In the genomic region with DNA sequence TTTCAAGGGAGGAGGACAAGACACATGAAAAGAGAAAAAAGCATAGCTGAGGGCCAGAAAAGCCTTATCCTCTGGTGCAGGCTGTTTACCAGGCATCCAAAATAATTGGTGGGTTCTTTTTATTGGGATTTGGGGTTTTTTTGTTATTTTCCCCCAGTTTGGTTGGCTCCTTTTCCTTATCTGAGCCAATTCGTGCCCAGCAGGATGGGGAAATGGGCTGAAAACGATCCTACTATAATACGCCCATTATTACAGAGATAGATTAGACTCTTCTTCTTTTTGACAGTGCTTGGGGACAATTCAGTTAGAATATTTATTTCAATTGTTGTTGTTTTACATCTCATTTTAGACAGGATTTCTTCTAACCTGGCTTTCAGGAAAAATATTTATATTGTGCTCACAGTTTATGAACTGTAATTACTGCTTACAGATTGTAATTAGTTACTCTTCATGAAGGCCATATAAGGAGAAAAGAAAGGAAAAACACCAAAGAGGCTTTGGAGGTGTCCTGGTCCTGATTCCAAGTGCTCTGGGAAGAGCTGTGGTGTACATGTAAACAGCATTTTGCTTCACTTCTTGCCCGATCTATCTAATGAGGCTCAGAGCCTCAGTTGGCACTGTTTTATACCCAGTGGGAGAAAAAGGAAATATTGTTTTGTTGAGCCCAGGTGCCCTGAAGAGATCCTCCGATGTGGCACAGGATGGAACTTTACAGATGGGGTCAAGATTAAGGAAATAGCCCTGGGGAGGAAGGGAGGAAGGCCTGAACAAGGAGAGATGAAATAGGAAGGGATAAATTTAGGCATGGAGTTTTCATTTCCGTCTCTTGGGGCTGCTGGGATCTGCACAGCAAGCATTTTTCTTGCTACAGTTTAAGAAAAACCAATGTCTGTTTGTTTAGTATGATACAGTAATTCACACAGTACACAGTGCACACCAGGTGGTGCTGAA, we compare ENCODE assay signal across 8 cellular contexts. TPM values are rescaled to one million over a fixed set of nuclear protein-coding genes. Genes with fewer than 3 reads are reported as not detected.
DNase-seq lines count a peak whose midpoint lies in the region; ATAC-seq and TF ChIP-seq lines count a peak whose summit lies in the region.

No MANE protein-coding gene starts in this region.

- H3K4me3 Mint-ChIP-seq in CD4-positive, alpha-beta T cell = peak overlapping the region; percentile 99
- peak overlapping the region; percentile 86 for H3K4me3 Mint-ChIP-seq in natural killer cell treated with Interleukin-12 subunit alpha and Interleukin-12 subunit beta and Interleukin-15 and Interleukin-18, amount 100 ng/mL, for 72 hours

- H3K36me3 ChIP-seq in SK-N-SH (replicated peaks in 1 of 2; ENCODE audit: control insufficient read depth in 1 of 2, insufficient read depth in 2 of 2, low read length in 1 of 2) (peaks cover 6 to 19% of the 10 kb centered on the region in 2 experiments), esophagus muscularis mucosa (peaks cover 0 to 15% (median 3%) of the 10 kb centered on the region in 4 donors)

- no peak for TF ChIP-seq EP300 in SK-N-SH (IDR thresholded peaks at IDR 0.05; ENCODE audit: borderline replicate concordance in 1 of 2, low read depth in 1 of 2, low read length in 1 of 2)
- TF ChIP-seq EP300 in esophagus muscularis mucosa (IDR thresholded peaks at IDR 0.05) = no peak

- peak overlapping the region; percentile 59 for H3K4me3 ChIP-seq in HFF-Myc (replicated peaks; ENCODE audit: low read depth, low read length)
- peak overlapping the region; percentile 65 to 80 for H3K4me3 ChIP-seq in SK-N-SH (ENCODE audit: low read depth in 2 of 2, low read length in 1 of 2)
- peak overlapping the region; percentile 77 to 84 (median 80) for H3K4me3 ChIP-seq in esophagus muscularis mucosa

- CTCF ChIA-PET in CD4-positive, alpha-beta T cell (lab: Charles Lee) = interaction anchor here (1.2 kb wide), 1 partner anchor 13 kb away, joined by 3 read pairs; no protein-coding TSS in a partner anchor
- CTCF ChIA-PET in SK-N-SH (lab: Yijun Ruan, JAX) = interaction anchor here (1.0 to 5.3 kb wide), 7 partner anchors 10 to 229 kb away, joined by 3 to 40 read pairs (median 5); a partner anchor contains a TSS

- intact Hi-C loops in CD4-positive, alpha-beta T cell (cut with DNase I, micrococcal nuclease) = loop anchor here (1.0 to 10.0 kb wide), 4 partner anchors 11 to 459 kb away; a partner anchor contains a TSS
- intact Hi-C loops in esophagus muscularis mucosa (cut with DNase I) = no loop called here

- POLR2A ChIA-PET in CD4-positive, alpha-beta T cell (lab: Charles Lee) = interaction anchor here (0.6 to 4.2 kb wide), 8 partner anchors 10 to 445 kb away, joined by 3 to 82 read pairs (median 4); a partner anchor contains a TSS
- POLR2A ChIA-PET in SK-N-SH (lab: Yijun Ruan, JAX) = interaction anchor here (0.6 to 3.9 kb wide), 3 partner anchors 10 to 148 kb away, joined by 3 to 27 read pairs (median 3); a partner anchor contains a TSS

- H3K9ac ChIP-seq in SK-N-SH = peak overlapping the region; percentile 92

- H3K4me1 Mint-ChIP-seq in CD4-positive, alpha-beta T cell (ENCODE audit: low read depth) = peaks cover 40% of the 10 kb centered on the region
- peaks cover 23 to 38% of the 10 kb centered on the region in 2 donors for H3K4me1 Mint-ChIP-seq in natural killer cell treated with Interleukin-12 subunit alpha and Interleukin-12 subunit beta and Interleukin-15 and Interleukin-18, amount 100 ng/mL, for 72 hours (ENCODE audit: low read depth in 2 of 2)

- TF ChIP-seq POLR2A in esophagus muscularis mucosa (IDR thresholded peaks at IDR 0.05; ENCODE audit: low read depth) = no peak

- peaks cover 63% of the 10 kb centered on the region for H3K79me2 ChIP-seq in SK-N-SH (ENCODE audit: insufficient read depth)

- WGBS in SK-N-SH (ENCODE audit: low lambda C conversion rate) = 8% methylated on average over 6 of the region's 6 CpGs
- WGBS in esophagus muscularis mucosa = 3% methylated on average over 6 of the region's 6 CpGs

- peaks cover 22% of the 10 kb centered on the region for H3F3A ChIP-seq in SK-N-SH (replicated peaks; ENCODE audit: insufficient read depth)

- peak overlapping the region; percentile 79 for H3K4me2 ChIP-seq in SK-N-SH

- no peak for TF ChIP-seq RAD21 in SK-N-SH (IDR thresholded peaks at IDR 0.05; ENCODE audit: low read length)

- no peak for DNase-seq in CD4-positive, alpha-beta T cell
- DNase-seq in HFF-Myc (ENCODE audit: extremely low read depth, low read depth) = no peak
- no peak for DNase-seq in SK-N-SH
- no peak for DNase-seq in esophagus muscularis mucosa (ENCODE audit: extremely low spot score)
- no peak for DNase-seq in natural killer cell treated with Interleukin-12 subunit alpha and Interleukin-12 subunit beta and Interleukin-15 and Interleukin-18, amount 100 ng/mL, for 72 hours (ENCODE audit: low spot score)

- H3K27ac Mint-ChIP-seq in CD4-positive, alpha-beta T cell = peak overlapping the region; percentile 97
- H3K27ac Mint-ChIP-seq in natural killer cell treated with Interleukin-12 subunit alpha and Interleukin-12 subunit beta and Interleukin-15 and Interleukin-18, amount 100 ng/mL, for 72 hours = peak overlapping the region; percentile 93 to 99

- no peaks in the 10 kb centered on the region for H3K9me2 ChIP-seq in SK-N-SH

- H3K9me3 ChIP-seq in CD4-positive, alpha-beta T cell (ENCODE audit: control insufficient read depth, low read length) = no peaks in the 10 kb centered on the region
- H3K9me3 ChIP-seq in SK-N-SH (no peaks in the 10 kb centered on the region), esophagus muscularis mucosa (no peaks in the 10 kb centered on the region)

- no peak for TF ChIP-seq CTCF in CD4-positive, alpha-beta T cell (IDR thresholded peaks at IDR 0.05)
- TF ChIP-seq CTCF in HFF-Myc (IDR thresholded peaks at IDR 0.05; ENCODE audit: low read depth, low read length, missing control alignments) (no peak), SK-N-SH (IDR thresholded peaks at IDR 0.05) (no peak; the same call in 1 of the 2 replicates), esophagus muscularis mucosa (IDR thresholded peaks at IDR 0.05) (no peak)

- no peaks in the 10 kb centered on the region for H3K27me3 ChIP-seq in CD4-positive, alpha-beta T cell (ENCODE audit: control insufficient read depth, insufficient read depth, low read length)
- no peaks in the 10 kb centered on the region for H3K27me3 ChIP-seq in SK-N-SH (ENCODE audit: insufficient read depth)
- no peaks in the 10 kb centered on the region for H3K27me3 ChIP-seq in esophagus muscularis mucosa

- H4K20me1 ChIP-seq in SK-N-SH (ENCODE audit: insufficient read depth) = peaks cover 12% of the 10 kb centered on the region

- H3K27me3 Mint-ChIP-seq in CD4-positive, alpha-beta T cell = no peaks in the 10 kb centered on the region
- no peaks in the 10 kb centered on the region for H3K27me3 Mint-ChIP-seq in natural killer cell treated with Interleukin-12 subunit alpha and Interleukin-12 subunit beta and Interleukin-15 and Interleukin-18, amount 100 ng/mL, for 72 hours

- peak overlapping the region; percentile 87 for H2AFZ ChIP-seq in SK-N-SH (ENCODE audit: low read depth)

- ATAC-seq in CD4-positive, alpha-beta T cell (ENCODE audit: poor library complexity) = peak; percentile 4
- no peak for ATAC-seq in natural killer cell treated with Interleukin-12 subunit alpha and Interleukin-12 subunit beta and Interleukin-15 and Interleukin-18, amount 100 ng/mL, for 72 hours
- no peak for ATAC-seq in GM21737 (IDR thresholded peaks at IDR 0.05; ENCODE audit: unreplicated experiment)
- ATAC-seq in GM18502 (IDR thresholded peaks at IDR 0.05; ENCODE audit: poor library complexity, unreplicated experiment) = no peak
- no peak for ATAC-seq in GM21423 (IDR thresholded peaks at IDR 0.05; ENCODE audit: unreplicated experiment)

- H3K9me3 Mint-ChIP-seq in CD4-positive, alpha-beta T cell = no peaks in the 10 kb centered on the region
- no peaks in the 10 kb centered on the region for H3K9me3 Mint-ChIP-seq in natural killer cell treated with Interleukin-12 subunit alpha and Interleukin-12 subunit beta and Interleukin-15 and Interleukin-18, amount 100 ng/mL, for 72 hours

- H3K4me1 ChIP-seq in SK-N-SH (ENCODE audit: control insufficient read depth in 1 of 2, insufficient read depth in 2 of 2, low read depth in 1 of 2, low read length in 1 of 2) (peaks cover 10 to 15% of the 10 kb centered on the region in 2 experiments), esophagus muscularis mucosa (peaks cover 32 to 62% (median 50%) of the 10 kb centered on the region in 4 donors)

- peaks cover 30% of the 10 kb centered on the region for H3K36me3 Mint-ChIP-seq in CD4-positive, alpha-beta T cell (ENCODE audit: low read depth)
- H3K36me3 Mint-ChIP-seq in natural killer cell treated with Interleukin-12 subunit alpha and Interleukin-12 subunit beta and Interleukin-15 and Interleukin-18, amount 100 ng/mL, for 72 hours = peaks cover 11% of the 10 kb centered on the region

- peak overlapping the region; percentile 84 for H3K27ac ChIP-seq in CD4-positive, alpha-beta T cell (ENCODE audit: low read depth, low read length)
- H3K27ac ChIP-seq in SK-N-SH (ENCODE audit: low read depth in 2 of 2, low read length in 1 of 2) = peak overlapping the region; percentile 95 to 98
- peak overlapping the region; percentile 88 to 96 (median 93) for H3K27ac ChIP-seq in esophagus muscularis mucosa (replicated peaks in 1 of 4)

TF ChIP-seq in SK-N-SH, 30 proteins besides CTCF, POLR2A, EP300 and RAD21 (continues in another document):
- peak; percentile 41; the same call in 1 of the 2 replicates for TF ChIP-seq GATA2 (CRISPR knock-in tag; IDR thresholded peaks at IDR 0.05)
- TF ChIP-seq POLR2AphosphoS5 (IDR thresholded peaks at IDR 0.05; ENCODE audit: low read depth, low read length) = peak; percentile 86

RNA-seq across cellular contexts. Expression of a gene that starts 0.6 kb away (rescaled TPM):
- total RNA-seq in CD4-positive, alpha-beta T cell = 10 to 100 TPM; 22.8 to 24.0 TPM
- polyA plus RNA-seq in SK-N-SH (2012; rRNA removed) = 33.6 and 46.3 TPM in 2 replicates
- 43.8 and 47.2 TPM in 2 replicates for polyA plus RNA-seq in SK-N-SH (2012; cell fraction: cytosol; rRNA removed)
- 20.8 and 38.1 TPM in 2 replicates for polyA plus RNA-seq in SK-N-SH (2012; cell fraction: nucleus; rRNA removed)
- 10 to 100 TPM; 73.1 to 96.2 (median 87.4) TPM for total RNA-seq in esophagus muscularis mucosa
- 10 to 100 TPM; 38.4 to 44.7 TPM for total RNA-seq in natural killer cell treated with Interleukin-12 subunit alpha and Interleukin-12 subunit beta and Interleukin-15 and Interleukin-18, amount 100 ng/mL, for 72 hours

RNA-seq across cellular contexts. Expression of a gene that starts 11.1 kb away (rescaled TPM):
- total RNA-seq in CD4-positive, alpha-beta T cell = 100 to 1,000 TPM; 116 to 126 TPM
- 154 and 164 TPM in 2 replicates for polyA plus RNA-seq in SK-N-SH (2012; rRNA removed)
- 52.9 and 60.7 TPM in 2 replicates for polyA plus RNA-seq in SK-N-SH (2012; cell fraction: cytosol; rRNA removed)
- polyA plus RNA-seq in SK-N-SH (2012; cell fraction: nucleus; rRNA removed) = 1,155 and 1,243 TPM in 2 replicates
- total RNA-seq in esophagus muscularis mucosa = 10 to 100 TPM; 28.8 to 65.6 (median 38.9) TPM
- 100 to 1,000 TPM in 1 of 2 donors, 10 to 100 TPM in 1; 81.8 to 234 TPM for total RNA-seq in natural killer cell treated with Interleukin-12 subunit alpha and Interleukin-12 subunit beta and Interleukin-15 and Interleukin-18, amount 100 ng/mL, for 72 hours

RNA-seq across cellular contexts. Expression of a gene that starts 59.0 kb away (rescaled TPM):
- not detected for total RNA-seq in CD4-positive, alpha-beta T cell
- polyA plus RNA-seq in SK-N-SH (2012; rRNA removed) = not detected in 2 replicates
- polyA plus RNA-seq in SK-N-SH (2012; cell fraction: cytosol; rRNA removed) = not detected in 2 replicates
- polyA plus RNA-seq in SK-N-SH (2012; cell fraction: nucleus; rRNA removed) = not detected in 2 replicates
- under 1 TPM in 1 of 4 donors, not detected in 3; 0.11 TPM for total RNA-seq in esophagus muscularis mucosa
- total RNA-seq in natural killer cell treated with Interleukin-12 subunit alpha and Interleukin-12 subunit beta and Interleukin-15 and Interleukin-18, amount 100 ng/mL, for 72 hours = not detected
